22 cellular contexts compared by ENCODE assay signal in genomic region chr10:124926548-124926947, GRCh38. TPM values are rescaled to one million over a fixed set of nuclear protein-coding genes. Genes with fewer than 3 reads are reported as not detected.
A peak's percentile ranks its signal among the peaks of the same experiment; 100 is the strongest.
DNase-seq lines count a peak whose midpoint lies in the region; ATAC-seq, FAIRE-seq and TF ChIP-seq lines count a peak whose summit lies in the region.
"Had no signal": no experiment of that assay in that cellular context is flagged by ENCODE, and none has a peak within 500 bp of the region (broad histone marks: within the 10 kb centered on the region; RNA-seq: fewer than 3 reads in every experiment).

No MANE protein-coding gene starts in this region.

- FAIRE-seq in K562 (lab: Jason Lieb, UNC), result no peak
- FAIRE-seq: A549, D721Med, G401.6, GM12891, GM19239 had no signal

- H3K9me3 ChIP-seq in K562 (replicated peaks; ENCODE audit: control insufficient read depth, insufficient read depth, low read depth, low read length) (no peaks in the 10 kb centered on the region; the same call in 1 of the 2 replicates), mucosa of descending colon (no peaks in the 10 kb centered on the region)
- H3K9me3 ChIP-seq: A549, Caco-2 had no signal

- BruUV-seq in K562 (replicated peaks; lab: Mats Ljungman, UMichigan), result no TSS peak

- H3K36me3 Mint-ChIP-seq in GM23338 (ENCODE audit: low read depth), result peaks cover 31% of the 10 kb centered on the region

- in situ Hi-C loops in K562 (cut with MboI), result loop anchor here (25.0 kb wide), 1 partner anchor 236 kb away; the partner anchor contains the start of gene CTBP2

- no peaks in the 10 kb centered on the region for H3K27me3 ChIP-seq in GM23338 (ENCODE audit: insufficient read depth)
- no peaks in the 10 kb centered on the region for H3K27me3 ChIP-seq in K562 (ENCODE audit: control insufficient read depth in 2 of 2, insufficient read depth in 2 of 2, low read length in 2 of 2)
- H3K27me3 ChIP-seq: BLaER1 treated with 17β-estradiol and CSF1 and Interleukin-3, amounts not matched to agents 10 nM and 100 nM had no signal

- H3K9me2 ChIP-seq in GM23338 (ENCODE audit: insufficient read depth), result no peaks in the 10 kb centered on the region

- H3K4me2 ChIP-seq in GM23338 (no peak overlapping the region), K562 (ENCODE audit: insufficient read depth, low read length) (no peak overlapping the region)
- H3K4me2 ChIP-seq: A549; BLaER1 treated with 17β-estradiol and CSF1 and Interleukin-3, amounts not matched to agents 10 nM and 100 nM had no signal

- peaks cover 1% of the 10 kb centered on the region for H3K27me3 Mint-ChIP-seq in GM23338 (ENCODE audit: insufficient read depth, low read depth, poor library complexity)
- H3K27me3 Mint-ChIP-seq: B cell; CD4-positive, alpha-beta T cell had no signal

- peaks cover 4% of the 10 kb centered on the region; the same call in 1 of the 2 replicates for H3K36me3 ChIP-seq in GM23338 (ENCODE audit: insufficient read depth)
- H3K36me3 ChIP-seq in K562 (ENCODE audit: control insufficient read depth, insufficient read depth, low read length), result peaks cover 29% of the 10 kb centered on the region; the same call in 2 of the 3 replicates
- H3K36me3 ChIP-seq in mucosa of descending colon (ENCODE audit: low read depth), result no peaks in the 10 kb centered on the region

- H2AFZ ChIP-seq in GM23338 (no peak overlapping the region), K562 (ENCODE audit: low read depth, low read length) (no peak overlapping the region)

- no peak for ATAC-seq in GM23338
- no peak for ATAC-seq in K562
- peak; percentile 59 for ATAC-seq in mucosa of descending colon
- no peak for ATAC-seq in stimulated activated naive CD8-positive, alpha-beta T cell treated with anti-CD3 and anti-CD28 coated beads, Interleukin-15, Interleukin-2, amounts not matched to agents 100 U/mL and 50 U/mL, for 24 hours
- no peak for ATAC-seq in GM18909 (IDR thresholded peaks at IDR 0.05; ENCODE audit: poor library complexity, unreplicated experiment)
- ATAC-seq: A549; CD8-positive, alpha-beta T cell had no signal

- POLR2A ChIA-PET in K562 (lab: Yijun Ruan, JAX), result interaction anchor here (0.6 to 1.9 kb wide), 4 partner anchors 10 to 47 kb away, joined by 3 to 15 read pairs (median 3); no protein-coding TSS in a partner anchor

- no peak for TF ChIP-seq RAD21 in K562 (CRISPR knock-in tag; conservative IDR thresholded peaks at IDR 0.05 in 1 of 2, IDR thresholded peaks at IDR 0.05 in 1 of 2)

- H3K9ac ChIP-seq in K562 (ENCODE audit: insufficient read depth in 1 of 2, low read depth in 2 of 2, low read length in 2 of 2), result no peak overlapping the region
- H3K9ac ChIP-seq: BLaER1 treated with 17β-estradiol and CSF1 and Interleukin-3, amounts not matched to agents 10 nM and 100 nM had no signal

- H3K4me1 ChIP-seq in GM23338 (ENCODE audit: insufficient read depth) (peaks cover 13% of the 10 kb centered on the region), K562 (replicated peaks in 1 of 2; ENCODE audit: control insufficient read depth in 2 of 2, insufficient read depth in 2 of 2, low read length in 2 of 2) (peaks cover 0 to 9% of the 10 kb centered on the region in 2 experiments; a peak in 4 of 5 replicates), mucosa of descending colon (ENCODE audit: low read depth) (peaks cover 14% of the 10 kb centered on the region)
- H3K4me1 ChIP-seq: Caco-2 had no signal

- CTCF ChIA-PET in K562 (lab: Yijun Ruan, JAX; ENCODE audit: low intra/inter-chr PET ratio), result no interaction called here

- H4K20me1 ChIP-seq in GM23338 (replicated peaks; ENCODE audit: insufficient read depth), result peaks cover 59% of the 10 kb centered on the region
- H4K20me1 ChIP-seq in K562 (replicated peaks; ENCODE audit: control insufficient read depth, insufficient read depth, low read length), result peaks cover 4% of the 10 kb centered on the region; the same call in 1 of the 2 replicates

- H3K79me2 ChIP-seq in GM23338 (replicated peaks; ENCODE audit: insufficient read depth) (peaks cover 99% of the 10 kb centered on the region), K562 (ENCODE audit: control insufficient read depth, insufficient read depth, low read length) (peaks cover 90% of the 10 kb centered on the region)

- intact Hi-C loops in K562 (cut with micrococcal nuclease) (no loop called here), mucosa of descending colon (cut with DNase I, micrococcal nuclease) (no loop called here)

- DNase-seq in GM23338 (ENCODE audit: low spot score) (no peak), K562 (ENCODE audit: extremely low read depth in 1 of 4, low spot score in 3 of 4) (no peak), mucosa of descending colon (no peak), GOT3 (lab: John Stamatoyannopoulos, UW) (no peak)
- DNase-seq in stimulated activated naive CD8-positive, alpha-beta T cell treated with anti-CD3 and anti-CD28 coated beads, Interleukin-15, Interleukin-2, amounts not matched to agents 100 U/mL and 50 U/mL, for 24 hours, result no peak
- DNase-seq: AML-193; Caco-2; Calu3; CD4-positive, alpha-beta T cell; CD8-positive, alpha-beta T cell; DMS79 treated with DMSO at 0.1 percent for 48 hours; GF-D8 had no signal

- no peak overlapping the region for H3K4me3 ChIP-seq in GM23338
- H3K4me3 ChIP-seq in K562, result no peak overlapping the region
- H3K4me3 ChIP-seq in mucosa of descending colon, result no peak overlapping the region
- H3K4me3 ChIP-seq: A549; BLaER1 treated with 17β-estradiol and CSF1 and Interleukin-3, amounts not matched to agents 10 nM and 100 nM had no signal

- 90% methylated on average over 4 of the region's 5 CpGs for WGBS in K562 (ENCODE audit: insufficient coverage, low coverage, missing lambda C conversion rate)

- H3K27ac ChIP-seq in GM23338 (ENCODE audit: low read depth) (peak overlapping the region; percentile 69; the same call in 1 of the 2 replicates), K562 (ENCODE audit: extremely low read depth, low read depth, low read length) (no peak overlapping the region)
- H3K27ac ChIP-seq: 22Rv1; A549; BLaER1 treated with 17β-estradiol and CSF1 and Interleukin-3, amounts not matched to agents 10 nM and 100 nM; C4-2B had no signal

- H3K27ac Mint-ChIP-seq in GM23338, result no peak overlapping the region
- H3K27ac Mint-ChIP-seq: B cell; CD4-positive, alpha-beta T cell; CD8-positive, alpha-beta T cell had no signal

- TF ChIP-seq POLR2A in K562 (conservative IDR thresholded peaks at IDR 0.05), result 0 out of 2 replicates have a peak, but pooled peaks have one; percentile 26

- TF ChIP-seq CTCF in GM23338 (conservative IDR thresholded peaks at IDR 0.05; ENCODE audit: low read depth in 2 of 2) (no peak), K562 (IDR thresholded peaks at IDR 0.05 in 2 of 3, conservative IDR thresholded peaks at IDR 0.05 in 1 of 3; ENCODE audit: insufficient read depth in 2 of 3, low read depth in 1 of 3, low read length in 3 of 3) (no peak), mucosa of descending colon (IDR thresholded peaks at IDR 0.05) (no peak)

- H3K9me1 ChIP-seq in K562 (ENCODE audit: control insufficient read depth, insufficient read depth, low read length), result no peaks in the 10 kb centered on the region

- H3K9me3 Mint-ChIP-seq in GM23338, result peaks cover 3% of the 10 kb centered on the region; the same call in 1 of the 3 replicates
- H3K9me3 Mint-ChIP-seq: CD4-positive, alpha-beta T cell; CD8-positive, alpha-beta T cell had no signal

- H3F3A ChIP-seq in GM23338 (replicated peaks; ENCODE audit: low read depth), result no peaks in the 10 kb centered on the region

- H3K4me1 Mint-ChIP-seq in GM23338, result peaks cover 11% of the 10 kb centered on the region

- H3K4me3 Mint-ChIP-seq in GM23338, result no peak overlapping the region
- H3K4me3 Mint-ChIP-seq: B cell; CD4-positive, alpha-beta T cell; CD8-positive, alpha-beta T cell had no signal

- no peak for TF ChIP-seq EP300 in K562 (IDR thresholded peaks at IDR 0.05; ENCODE audit: low read length)

TF ChIP-seq in K562, 482 proteins besides CTCF, POLR2A, EP300 and RAD21:
- no peak for TF ChIP-seq SMARCA4 (IDR thresholded peaks at IDR 0.05)
- no peak for TF ChIP-seq ZKSCAN3 (CRISPR knock-in tag; IDR thresholded peaks at IDR 0.05)
- no peak for TF ChIP-seq PTRF (tag; IDR thresholded peaks at IDR 0.05)
- no peak for TF ChIP-seq NR2C1 (IDR thresholded peaks at IDR 0.05)
- TF ChIP-seq NR2C1 (tag; IDR thresholded peaks at IDR 0.05), result no peak
- no peak for TF ChIP-seq ZKSCAN8 (CRISPR knock-in tag; IDR thresholded peaks at IDR 0.05)
- TF ChIP-seq SMAD2 (IDR thresholded peaks at IDR 0.05; ENCODE audit: low read depth, low read length), result no peak

RNA-seq across cellular contexts. Expression of gene ZRANB1, which starts 15.4 kb away (rescaled TPM):
- total RNA-seq in GM23338 (2014; rRNA removed; shearing (Covaris generic)), result 26.7 and 27.8 TPM in 2 replicates
- polyA plus RNA-seq in GM23338 (2016; fragmentation: Nextera tagmentation; extraction: Ambion mirVana) (2.6 and 4.2 TPM in 2 replicates), K562 (2011; rRNA removed) (0.89 and 0.97 TPM in 2 replicates), K562 (2014; fragmentation: Illumina TruSeq; extraction: Trizol) (0.44 and 0.59 TPM in 2 replicates), K562 (2014; fragmentation: Nextera tagmentation; extraction: Ambion mirVana) (under 1 TPM; 0.07 TPM), K562 (2014; rRNA removed) (0.39 and 0.52 TPM in 2 replicates)
- 4.7 and 8.6 TPM in 2 replicates for total RNA-seq in K562 (2011; cell fraction: chromatin; rRNA removed; ENCODE audit: low replicate concordance)
- 2.8 and 3.8 TPM in 2 replicates for total RNA-seq in K562 (2011; cell fraction: nucleolus; rRNA removed)
- 2.9 and 3.6 TPM in 2 replicates for total RNA-seq in K562 (2011; cell fraction: nucleoplasm; rRNA removed)
- total RNA-seq in K562 (2014; rRNA removed) (0.57 and 0.64 TPM in 2 replicates), K562 (2014; rRNA removed; fragmentation: Illumina TruSeq; extraction: Trizol) (1.1 and 1.2 TPM in 2 replicates), K562 (2015; rRNA removed; fragmentation: Illumina TruSeq; extraction: Trizol) (0.87 and 1.1 TPM in 2 replicates), K562 (2021) (0.74 and 0.78 TPM in 2 replicates), mucosa of descending colon (10 to 100 TPM in 2 of 3 donors, 1 to 10 TPM in 1; 9.9 to 31.4 (median 13.5) TPM)
- polyA plus RNA-seq in K562 (2011; cell fraction: cytosol; rRNA removed), result 0.21 and 0.46 TPM in 2 replicates
- polyA plus RNA-seq in K562 (2011; cell fraction: nucleus; rRNA removed), result 1.1 and 1.6 TPM in 2 replicates
- 0.31 and 0.79 TPM in 2 replicates for polyA plus RNA-seq in K562 (2012)
- polyA minus RNA-seq in K562 (2011; rRNA and poly(A)+ RNA removed), result 2.5 and 3.6 TPM in 2 replicates
- 1.0 and 1.1 TPM in 2 replicates for polyA minus RNA-seq in K562 (2011; cell fraction: cytosol; rRNA and poly(A)+ RNA removed)
- polyA minus RNA-seq in K562 (2011; cell fraction: nucleus; rRNA and poly(A)+ RNA removed), result 1.2 and 2.7 TPM in 2 replicates
